ENCODE assay signal across 8 cellular contexts in the genomic region with DNA sequence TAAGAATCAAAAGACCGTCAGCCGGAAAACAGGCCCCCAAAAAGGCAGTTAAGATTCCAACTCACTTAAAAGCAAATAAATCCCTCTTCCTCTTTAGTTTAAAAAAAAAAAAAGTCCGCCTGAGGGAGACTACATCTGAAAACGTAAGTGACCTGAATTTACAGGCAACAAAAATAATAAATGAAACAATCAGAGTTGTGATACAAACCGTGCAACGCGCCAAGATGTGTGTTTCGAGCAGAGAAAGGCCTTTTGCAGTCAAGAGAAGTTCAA. TPM values are rescaled to one million over a fixed set of nuclear protein-coding genes. Genes with fewer than 3 reads are reported as not detected.
DNase-seq lines count a peak whose midpoint lies in the region; ATAC-seq and TF ChIP-seq lines count a peak whose summit lies in the region.

No MANE protein-coding gene starts in this region.

- H3K14ac ChIP-seq in neuronal stem cell (ENCODE audit: low read length) = no peak overlapping the region

- H3K27ac ChIP-seq in CD4-positive, alpha-beta T cell (ENCODE audit: low read depth, low read length) = peak overlapping the region; percentile 90
- peak overlapping the region; percentile 99 for H3K27ac ChIP-seq in neuronal stem cell (replicated peaks; ENCODE audit: low read length)

- H3K23ac ChIP-seq in neuronal stem cell (ENCODE audit: low read depth, low read length, poor library complexity) = peak overlapping the region; percentile 26

- H3K4ac ChIP-seq in neuronal stem cell (ENCODE audit: low read length) = no peak overlapping the region

- no peaks in the 10 kb centered on the region for H3K9me3 ChIP-seq in CD4-positive, alpha-beta T cell (ENCODE audit: control insufficient read depth, low read length)
- 0 out of 2 replicates have a peak, but pooled peaks cover under 1% of the 10 kb centered on the region for H3K9me3 ChIP-seq in NT2/D1 (ENCODE audit: insufficient read depth, low read length)
- no peaks in the 10 kb centered on the region for H3K9me3 ChIP-seq in endocrine pancreas (ENCODE audit: control insufficient read depth, low read length)
- H3K9me3 ChIP-seq in neuronal stem cell (replicated peaks in 1 of 2; ENCODE audit: control insufficient read depth in 2 of 2, insufficient read depth in 1 of 2, low read depth in 1 of 2, low read length in 2 of 2) = no peaks in the 10 kb centered on the region

- H2BK12ac ChIP-seq in neuronal stem cell (ENCODE audit: low read length) = no peak overlapping the region

- no peak for TF ChIP-seq CTCF in CD4-positive, alpha-beta T cell (IDR thresholded peaks at IDR 0.05)

- peak overlapping the region; percentile 96 for H3K4me3 Mint-ChIP-seq in CD4-positive, alpha-beta T cell

- WGBS in neuronal stem cell (ENCODE audit: extremely low coverage in 2 of 2, insufficient read length in 2 of 2, insufficient replicate concordance in 1 of 2), 2 donors = no CpG with 5 or more reads among the region's 8 CpGs

- peaks cover 3% of the 10 kb centered on the region for H3K4me1 ChIP-seq in NT2/D1 (ENCODE audit: insufficient read depth, insufficient read length)
- H3K4me1 ChIP-seq in endocrine pancreas (ENCODE audit: control insufficient read depth, insufficient read depth, low read length) = peaks cover 32% of the 10 kb centered on the region
- H3K4me1 ChIP-seq in neuronal stem cell (ENCODE audit: control insufficient read depth in 2 of 2, insufficient read depth in 1 of 2, low read depth in 1 of 2, low read length in 2 of 2) = peaks cover 2 to 14% of the 10 kb centered on the region in 2 donors

- H3K4me3 ChIP-seq in NT2/D1 (ENCODE audit: insufficient read length, low read depth) (peak overlapping the region; percentile 84), endocrine pancreas (ENCODE audit: control insufficient read depth, insufficient read depth, low read length) (peak overlapping the region; percentile 98), neuronal stem cell (ENCODE audit: low read length in 2 of 2) (peak overlapping the region; percentile 81 to 87)

- CTCF ChIA-PET in CD4-positive, alpha-beta T cell (lab: Charles Lee) = interaction anchor here (1.6 to 3.0 kb wide), 4 partner anchors 13 to 77 kb away, joined by 20 to 58 read pairs (median 22); no protein-coding TSS in a partner anchor

- H3K36me3 Mint-ChIP-seq in CD4-positive, alpha-beta T cell (ENCODE audit: low read depth) = peaks cover 31% of the 10 kb centered on the region

- H3K9ac ChIP-seq in NT2/D1 (ENCODE audit: insufficient read length, low read depth) = peak overlapping the region; percentile 94
- peak overlapping the region; percentile 98 for H3K9ac ChIP-seq in endocrine pancreas (ENCODE audit: control insufficient read depth, insufficient read depth, low read length)
- no peak overlapping the region for H3K9ac ChIP-seq in neuronal stem cell (ENCODE audit: low read depth, low read length, poor library complexity)

- peak overlapping the region; percentile 85 for H3K4me2 ChIP-seq in neuronal stem cell (ENCODE audit: insufficient read depth, low read length, poor library complexity, severe bottlenecking)

- H2BK5ac ChIP-seq in neuronal stem cell (ENCODE audit: low read length) = no peak overlapping the region

- no peak overlapping the region for H2AK5ac ChIP-seq in neuronal stem cell (ENCODE audit: low read depth, low read length)

- H2BK120ac ChIP-seq in neuronal stem cell (ENCODE audit: low read depth, low read length) = no peak overlapping the region

- H3K27me3 Mint-ChIP-seq in CD4-positive, alpha-beta T cell = no peaks in the 10 kb centered on the region

- peaks cover 75% of the 10 kb centered on the region for H3K4me1 Mint-ChIP-seq in CD4-positive, alpha-beta T cell (ENCODE audit: low read depth)

- H3K36me3 ChIP-seq in NT2/D1 (ENCODE audit: insufficient read depth, insufficient read length, low read length) (peaks cover 8% of the 10 kb centered on the region), endocrine pancreas (ENCODE audit: control insufficient read depth, insufficient read depth, low read length) (no peaks in the 10 kb centered on the region), neuronal stem cell (replicated peaks in 1 of 2; ENCODE audit: control insufficient read depth in 2 of 2, insufficient read depth in 2 of 2, low read length in 2 of 2) (peaks cover 0 to 22% of the 10 kb centered on the region in 2 donors)

- H3K9me3 Mint-ChIP-seq in CD4-positive, alpha-beta T cell = no peaks in the 10 kb centered on the region

- H4K91ac ChIP-seq in neuronal stem cell (ENCODE audit: low read depth, low read length, poor library complexity) = no peak overlapping the region

- POLR2A ChIA-PET in CD4-positive, alpha-beta T cell (lab: Charles Lee) = interaction anchor here (0.6 to 2.5 kb wide), 9 partner anchors 11 to 148 kb away, joined by 3 to 18 read pairs (median 10); no protein-coding TSS in a partner anchor

- no peak overlapping the region for H4K8ac ChIP-seq in neuronal stem cell (ENCODE audit: low read depth, low read length)

- peaks cover under 1% of the 10 kb centered on the region for H3K79me1 ChIP-seq in neuronal stem cell (ENCODE audit: low read depth, low read length)

- H2BK15ac ChIP-seq in neuronal stem cell (ENCODE audit: low read length) = no peak overlapping the region

- no peaks in the 10 kb centered on the region for H3K27me3 ChIP-seq in CD4-positive, alpha-beta T cell (ENCODE audit: control insufficient read depth, insufficient read depth, low read length)
- H3K27me3 ChIP-seq in NT2/D1 (ENCODE audit: insufficient read depth, insufficient read length) (no peaks in the 10 kb centered on the region), endocrine pancreas (ENCODE audit: control insufficient read depth, insufficient read depth, low read length) (no peaks in the 10 kb centered on the region), neuronal stem cell (ENCODE audit: control insufficient read depth in 3 of 3, insufficient read depth in 3 of 3, low read depth in 1 of 3, low read length in 3 of 3) (no peaks in the 10 kb centered on the region)

- ATAC-seq in CD4-positive, alpha-beta T cell (ENCODE audit: poor library complexity) = no peak
- ATAC-seq in HG02678 (IDR thresholded peaks at IDR 0.05; ENCODE audit: unreplicated experiment) (no peak), HG03139 (IDR thresholded peaks at IDR 0.05; ENCODE audit: unreplicated experiment) (no peak), GM21723 (IDR thresholded peaks at IDR 0.05; ENCODE audit: unreplicated experiment) (no peak)

- H3K27ac Mint-ChIP-seq in CD4-positive, alpha-beta T cell = peak overlapping the region; percentile 96

- H2AFZ ChIP-seq in neuronal stem cell (ENCODE audit: low read length) = peak overlapping the region; percentile 75

- H3K18ac ChIP-seq in neuronal stem cell (ENCODE audit: low read length) = peak overlapping the region; percentile 100

- DNase-seq in CD4-positive, alpha-beta T cell = no peak
- DNase-seq in NT2/D1 (ENCODE audit: low read depth, low spot score) = no peak
- no peak for DNase-seq in neuronal stem cell (ENCODE audit: low spot score)
- DNase-seq in activated effector memory CD4-positive, alpha-beta T cell treated with anti-CD3 and anti-CD28 coated beads, Interleukin-2, amount 50 U/mL, for 16 hours = no peak

- intact Hi-C loops in CD4-positive, alpha-beta T cell (cut with DNase I, micrococcal nuclease) = loop anchor here (2.0 to 10.0 kb wide), 7 partner anchors 13 to 190 kb away; no protein-coding TSS in a partner anchor

RNA-seq across cellular contexts. Expression of a gene that starts 1.1 kb away (rescaled TPM):
- total RNA-seq in CD4-positive, alpha-beta T cell = 100 to 1,000 TPM; 122 to 125 TPM
- 50.1 TPM for polyA plus RNA-seq in neuronal stem cell (2013, experiment 1 of 2)
- 49.2 TPM for polyA plus RNA-seq in neuronal stem cell (2013, experiment 2 of 2)
